In genomic region chr1:7576946-7577657, GRCh38 we compare ENCODE assay signal across 9 cellular contexts.
DNase-seq lines count a peak whose midpoint lies in the region; ATAC-seq and TF ChIP-seq lines count a peak whose summit lies in the region.
"Had no signal": no experiment of that assay in that cellular context is flagged by ENCODE, and none has a peak within 500 bp of the region (broad histone marks: within the 10 kb centered on the region; RNA-seq: fewer than 3 reads in every experiment).

No MANE protein-coding gene starts in this region.

- H2BK5ac ChIP-seq in mesendoderm (ENCODE audit: low read length): no peak overlapping the region

- ATAC-seq in HG02981 (IDR thresholded peaks at IDR 0.05; ENCODE audit: unreplicated experiment) (no peak), SK-N-SH treated with all-trans-retinoic acid at 6 μM for 48 hours (no peak)
- ATAC-seq: T-helper 17 cell had no signal

- no peak overlapping the region for H4K8ac ChIP-seq in mesendoderm (ENCODE audit: low read depth, low read length)

- H2AK5ac ChIP-seq in mesendoderm (ENCODE audit: low read length): no peak overlapping the region

- H3K4ac ChIP-seq in mesendoderm (ENCODE audit: low read depth, low read length): no peak overlapping the region

- no peak overlapping the region for H3K4me3 ChIP-seq in epithelial cell of esophagus (ENCODE audit: low read length)
- H3K4me3 ChIP-seq in mesendoderm (ENCODE audit: low read length): no peak overlapping the region

- no peak overlapping the region for H2BK120ac ChIP-seq in mesendoderm (ENCODE audit: low read depth, low read length)

- H3K27ac ChIP-seq in mesendoderm (ENCODE audit: low read depth, low read length): no peak overlapping the region

- no peaks in the 10 kb centered on the region for H3K79me2 ChIP-seq in mesendoderm (ENCODE audit: control insufficient read depth, insufficient read depth, low read length)

- no peaks in the 10 kb centered on the region for H3K27me3 ChIP-seq in mesendoderm (ENCODE audit: insufficient read depth, low read length, poor library complexity)

- H3K23ac ChIP-seq in mesendoderm (ENCODE audit: low read length): no peak overlapping the region

- no peak overlapping the region for H3K56ac ChIP-seq in mesendoderm (ENCODE audit: low read length)

- no peak overlapping the region for H3K18ac ChIP-seq in mesendoderm (ENCODE audit: low read length)

- WGBS in mesendoderm (ENCODE audit: extremely low coverage, insufficient coverage, low lambda C conversion rate): no CpG with 5 or more reads among the region's 14 CpGs

- no peaks in the 10 kb centered on the region for H3K79me1 ChIP-seq in mesendoderm (ENCODE audit: low read length)

- no peak overlapping the region for H2BK15ac ChIP-seq in mesendoderm (replicated peaks; ENCODE audit: low read depth)

- H3K9ac ChIP-seq in mesendoderm (ENCODE audit: low read length): no peak overlapping the region

- TF ChIP-seq CTCF in AG09319 (IDR thresholded peaks at IDR 0.05; ENCODE audit: low read depth, low read length): peak; percentile 24
- peak; percentile 26 for TF ChIP-seq CTCF in epithelial cell of esophagus (IDR thresholded peaks at IDR 0.05; ENCODE audit: insufficient read depth, low read depth, low read length, missing control alignments)

- no peak overlapping the region for H4K5ac ChIP-seq in mesendoderm (ENCODE audit: low read length)

- no peak overlapping the region for H3K4me2 ChIP-seq in mesendoderm (ENCODE audit: low read length)

- DNase-seq in AG09319 (ENCODE audit: extremely low read depth, low read depth) (no peak), HuH-7 (ENCODE audit: low spot score) (peak; percentile 25), epithelial cell of esophagus (ENCODE audit: low read depth) (peak; percentile 18), mesendoderm (peak; percentile 68), HCEC 1CT (no peak), ecto neural progenitor cell (ENCODE audit: low spot score) (no peak)
- DNase-seq: T-helper 17 cell had no signal

- H3K36me3 ChIP-seq in mesendoderm (ENCODE audit: control insufficient read depth, insufficient read depth, low read length): no peaks in the 10 kb centered on the region

- H3K4me1 ChIP-seq in mesendoderm (ENCODE audit: control insufficient read depth, low read depth, low read length): no peaks in the 10 kb centered on the region

TF ChIP-seq in SK-N-SH treated with all-trans-retinoic acid at 6 μM for 48 hours, 23 proteins besides CTCF, POLR2A, EP300 and RAD21:
- no peak for TF ChIP-seq ZFP30 (CRISPR knock-in tag; IDR thresholded peaks at IDR 0.05)
- no peak for TF ChIP-seq RARB (CRISPR knock-in tag; IDR thresholded peaks at IDR 0.05)
- no peak for TF ChIP-seq POU6F1 (CRISPR knock-in tag; IDR thresholded peaks at IDR 0.05; ENCODE audit: borderline replicate concordance, low read depth)
- TF ChIP-seq GLIS3 (CRISPR knock-in tag; IDR thresholded peaks at IDR 0.05): no peak
- no peak for TF ChIP-seq BACH2 (CRISPR knock-in tag; IDR thresholded peaks at IDR 0.05; ENCODE audit: borderline replicate concordance)
- TF ChIP-seq TOX (CRISPR knock-in tag; IDR thresholded peaks at IDR 0.05; ENCODE audit: borderline replicate concordance): no peak
- TF ChIP-seq ZC3H10 (CRISPR knock-in tag; IDR thresholded peaks at IDR 0.05): no peak
- TF ChIP-seq ZNF8 (CRISPR knock-in tag; IDR thresholded peaks at IDR 0.05): no peak
- TF ChIP-seq CREB5 (CRISPR knock-in tag; IDR thresholded peaks at IDR 0.05; ENCODE audit: low read depth): no peak
- no peak for TF ChIP-seq TSHZ2 (CRISPR knock-in tag; IDR thresholded peaks at IDR 0.05)
- no peak for TF ChIP-seq ARNTL (CRISPR knock-in tag; IDR thresholded peaks at IDR 0.05; ENCODE audit: borderline replicate concordance, low read depth)
- no peak for TF ChIP-seq ZFP3 (CRISPR knock-in tag; IDR thresholded peaks at IDR 0.05)
- TF ChIP-seq TCF4 (CRISPR knock-in tag; IDR thresholded peaks at IDR 0.05; ENCODE audit: borderline replicate concordance): no peak
- no peak for TF ChIP-seq ZNF70 (CRISPR knock-in tag; IDR thresholded peaks at IDR 0.05)
- no peak for TF ChIP-seq PPARA (CRISPR knock-in tag; IDR thresholded peaks at IDR 0.05; ENCODE audit: borderline replicate concordance)
- TF ChIP-seq ISL1 (CRISPR knock-in tag; IDR thresholded peaks at IDR 0.05): no peak
- TF ChIP-seq CSDC2 (CRISPR knock-in tag; IDR thresholded peaks at IDR 0.05): no peak
- no peak for TF ChIP-seq ESRRG (CRISPR knock-in tag; IDR thresholded peaks at IDR 0.05)

Comparison
In these comparisons a context has a peak if more than half of its experiments do, and no peak if none do; other contexts are left out.
1. DNase-seq: peak in HuH-7 (single experiment), epithelial cell of esophagus (single experiment) and mesendoderm (single experiment); none in AG09319 (single experiment), HCEC 1CT (single experiment) and ecto neural progenitor cell (single experiment).